ENCODE assay signal across 12 cellular contexts in the genomic region with DNA sequence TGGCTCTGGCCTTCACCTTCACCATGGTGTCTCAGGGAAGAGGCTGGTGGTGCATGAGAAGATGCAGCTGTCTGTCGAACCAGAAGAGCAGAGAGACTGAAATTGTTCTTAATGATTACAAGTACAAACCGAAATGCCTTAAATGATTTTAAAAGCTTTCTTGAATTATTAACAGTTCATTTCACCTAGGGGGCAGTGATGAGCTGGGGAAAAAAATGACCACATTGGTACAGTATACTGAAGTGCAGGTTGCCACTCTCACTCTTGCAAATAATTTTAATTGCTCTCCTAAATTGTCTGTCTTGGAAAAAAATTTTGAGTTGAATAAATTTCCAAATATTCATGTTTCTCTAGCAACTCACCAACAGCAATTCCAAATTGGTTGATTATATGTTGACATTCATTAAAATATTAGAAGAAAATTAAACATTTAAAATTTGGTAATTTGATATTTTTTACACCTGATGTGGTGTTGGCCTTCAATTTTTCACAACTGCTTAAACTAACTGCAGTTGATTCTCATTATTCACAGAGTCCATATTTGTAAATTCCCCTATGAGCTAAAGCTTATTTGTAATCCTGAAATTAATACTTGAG.
DNase-seq lines count a peak whose midpoint lies in the region; ATAC-seq and TF ChIP-seq lines count a peak whose summit lies in the region.
"Had no signal": no experiment of that assay in that cellular context is flagged by ENCODE, and none has a peak within 500 bp of the region (broad histone marks: within the 10 kb centered on the region; RNA-seq: fewer than 3 reads in every experiment).

No MANE protein-coding gene starts in this region.

- ATAC-seq in GM19452 (IDR thresholded peaks at IDR 0.05; ENCODE audit: unreplicated experiment) (no peak), HG03460 (IDR thresholded peaks at IDR 0.05; ENCODE audit: unreplicated experiment) (no peak)
- ATAC-seq: right cardiac atrium had no signal

- no peak overlapping the region for H3K4me3 Mint-ChIP-seq in HFFc6

- H3K27ac Mint-ChIP-seq in HFFc6 = no peak overlapping the region

- peak; percentile 37; the same call in 1 of the 2 replicates for TF ChIP-seq CTCF in HFFc6 (IDR thresholded peaks at IDR 0.05)

- no peaks in the 10 kb centered on the region for H3K4me1 Mint-ChIP-seq in HFFc6 (ENCODE audit: low read depth)

- H3K36me3 Mint-ChIP-seq in HFFc6 (ENCODE audit: low read depth) = no peaks in the 10 kb centered on the region; the same call in 1 of the 2 replicates

- DNase-seq in DMS53 (lab: John Stamatoyannopoulos, UW) (peak; percentile 76), HFFc6 (no peak), RPMI8226 (peak; percentile 24), iPS DF 19.7 (ENCODE audit: low read depth, low spot score) (peak; percentile 9), ecto neural progenitor cell (ENCODE audit: low spot score) (no peak), posterior cingulate gyrus (no peak)
- DNase-seq: activated T-cell treated with anti-CD3 and anti-CD28 coated beads, Interleukin-2, amount 50 U/mL, for 1 hour; cortex of kidney; DND-41; right cardiac atrium had no signal

- no peaks in the 10 kb centered on the region for H3K27me3 Mint-ChIP-seq in HFFc6 (ENCODE audit: insufficient read depth)

- H3K9me3 Mint-ChIP-seq in HFFc6 = peaks cover 36% of the 10 kb centered on the region

- intact Hi-C loops in posterior cingulate gyrus (cut with DNase I) = no loop called here

Comparison
In these comparisons a context has a peak if more than half of its experiments do, and no peak if none do; other contexts are left out.
1. DNase-seq: peak in DMS53 (single experiment), RPMI8226 (single experiment) and iPS DF 19.7 (single experiment); none in HFFc6 (single experiment), ecto neural progenitor cell (single experiment) and posterior cingulate gyrus (0 of 10).